Comparison of ENCODE assay signal across 1 cellular context in the genomic region with DNA sequence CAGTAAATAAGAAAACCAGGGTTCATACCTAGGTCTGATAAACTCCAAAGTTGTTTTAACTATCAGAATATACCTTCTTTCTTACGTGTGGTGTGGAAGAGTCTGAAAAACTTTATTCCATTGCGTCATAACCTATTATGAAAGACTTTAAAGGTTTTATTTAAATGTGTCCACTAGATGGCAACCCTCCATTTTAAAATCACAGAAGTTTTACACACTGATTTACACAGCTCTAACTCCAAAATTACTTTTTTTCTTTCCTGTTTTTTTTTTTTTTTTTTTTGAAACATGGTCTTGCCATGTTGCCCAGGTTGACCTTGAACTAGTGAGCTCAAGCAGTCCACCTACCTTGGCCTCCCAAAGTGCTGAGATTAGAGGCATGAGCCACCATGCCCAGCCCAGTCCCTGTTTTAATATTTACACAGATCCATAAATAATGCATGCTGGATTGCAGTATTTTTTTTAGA.
TF ChIP-seq lines count a peak whose summit lies in the region.

No MANE protein-coding gene starts in this region.

TF ChIP-seq in neural cell, 6 proteins besides CTCF, POLR2A, EP300 and RAD21 (continued from another document):
- TF ChIP-seq, protein P1, sequence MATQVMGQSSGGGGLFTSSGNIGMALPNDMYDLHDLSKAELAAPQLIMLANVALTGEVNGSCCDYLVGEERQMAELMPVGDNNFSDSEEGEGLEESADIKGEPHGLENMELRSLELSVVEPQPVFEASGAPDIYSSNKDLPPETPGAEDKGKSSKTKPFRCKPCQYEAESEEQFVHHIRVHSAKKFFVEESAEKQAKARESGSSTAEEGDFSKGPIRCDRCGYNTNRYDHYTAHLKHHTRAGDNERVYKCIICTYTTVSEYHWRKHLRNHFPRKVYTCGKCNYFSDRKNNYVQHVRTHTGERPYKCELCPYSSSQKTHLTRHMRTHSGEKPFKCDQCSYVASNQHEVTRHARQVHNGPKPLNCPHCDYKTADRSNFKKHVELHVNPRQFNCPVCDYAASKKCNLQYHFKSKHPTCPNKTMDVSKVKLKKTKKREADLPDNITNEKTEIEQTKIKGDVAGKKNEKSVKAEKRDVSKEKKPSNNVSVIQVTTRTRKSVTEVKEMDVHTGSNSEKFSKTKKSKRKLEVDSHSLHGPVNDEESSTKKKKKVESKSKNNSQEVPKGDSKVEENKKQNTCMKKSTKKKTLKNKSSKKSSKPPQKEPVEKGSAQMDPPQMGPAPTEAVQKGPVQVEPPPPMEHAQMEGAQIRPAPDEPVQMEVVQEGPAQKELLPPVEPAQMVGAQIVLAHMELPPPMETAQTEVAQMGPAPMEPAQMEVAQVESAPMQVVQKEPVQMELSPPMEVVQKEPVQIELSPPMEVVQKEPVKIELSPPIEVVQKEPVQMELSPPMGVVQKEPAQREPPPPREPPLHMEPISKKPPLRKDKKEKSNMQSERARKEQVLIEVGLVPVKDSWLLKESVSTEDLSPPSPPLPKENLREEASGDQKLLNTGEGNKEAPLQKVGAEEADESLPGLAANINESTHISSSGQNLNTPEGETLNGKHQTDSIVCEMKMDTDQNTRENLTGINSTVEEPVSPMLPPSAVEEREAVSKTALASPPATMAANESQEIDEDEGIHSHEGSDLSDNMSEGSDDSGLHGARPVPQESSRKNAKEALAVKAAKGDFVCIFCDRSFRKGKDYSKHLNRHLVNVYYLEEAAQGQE (IDR thresholded peaks at IDR 0.05; ENCODE audit: borderline replicate concordance), result no peak
